Comparison of ENCODE assay signal across 21 cellular contexts in genomic region chr7:104366390-104366789, GRCh38. TPM values are rescaled to one million over a fixed set of nuclear protein-coding genes. Genes with fewer than 3 reads are reported as not detected.
DNase-seq lines count a peak whose midpoint lies in the region.
"Had no signal": no experiment of that assay in that cellular context is flagged by ENCODE, and none has a peak within 500 bp of the region (broad histone marks: within the 10 kb centered on the region; RNA-seq: fewer than 3 reads in every experiment).

No MANE protein-coding gene starts in this region.

- no peak overlapping the region for H3K4me3 Mint-ChIP-seq in activated naive CD4-positive, alpha-beta T cell treated with anti-CD3 and anti-CD28 coated beads, Interleukin-2, amount 10 ng/mL, durations not matched to agents 7 days and 5 days
- H3K4me3 Mint-ChIP-seq: HFFc6; T-cell; T-helper 2 cell treated with Interferon-gamma antibody and Interleukin-4, amounts not matched to agents 5 μg/mL and 100 μg/mL, for 36 hours had no signal

- no peak overlapping the region for H3K27ac Mint-ChIP-seq in activated naive CD4-positive, alpha-beta T cell treated with anti-CD3 and anti-CD28 coated beads, Interleukin-2, amount 10 ng/mL, durations not matched to agents 7 days and 5 days
- H3K27ac Mint-ChIP-seq: HFFc6; T-cell; T-helper 2 cell treated with Interferon-gamma antibody and Interleukin-4, amounts not matched to agents 5 μg/mL and 100 μg/mL, for 36 hours had no signal

- in situ Hi-C loops in G401 (cut with HindIII; ENCODE audit: low sequenced_read_pairs): no loop called here

- peaks cover 1% of the 10 kb centered on the region for H3K9me3 Mint-ChIP-seq in activated naive CD4-positive, alpha-beta T cell treated with anti-CD3 and anti-CD28 coated beads, Interleukin-2, amount 10 ng/mL, durations not matched to agents 7 days and 5 days
- H3K9me3 Mint-ChIP-seq: T-helper 2 cell treated with Interferon-gamma antibody and Interleukin-4, amounts not matched to agents 5 μg/mL and 100 μg/mL, for 36 hours had no signal

- no peaks in the 10 kb centered on the region for H3K36me3 Mint-ChIP-seq in activated naive CD4-positive, alpha-beta T cell treated with anti-CD3 and anti-CD28 coated beads, Interleukin-2, amount 10 ng/mL, durations not matched to agents 7 days and 5 days
- H3K36me3 Mint-ChIP-seq: T-cell had no signal

- CTCF ChIA-PET in activated naive CD4-positive, alpha-beta T cell treated with anti-CD3 and anti-CD28 coated beads, Interleukin-2, amount 10 ng/mL, durations not matched to agents 7 days and 5 days (lab: Charles Lee): no interaction called here

- peak; percentile 26 for DNase-seq in DMS 273 treated with DMSO at 0.1 percent for 48 hours (lab: John Stamatoyannopoulos, UW)
- DNase-seq in G401 (ENCODE audit: low spot score): peak; percentile 42
- peak; percentile 33 for DNase-seq in NCI-H1105 treated with DMSO at 0.1 percent for 48 hours (lab: John Stamatoyannopoulos, UW)
- peak; percentile 31 for DNase-seq in cerebellar cortex (ENCODE audit: low spot score)
- DNase-seq in stimulated activated CD4-positive, alpha-beta T cell treated with anti-CD3 and anti-CD28 coated beads, Interleukin-2, amount 100 ng/mL, for 48 hours: no peak
- DNase-seq in mucosa of gallbladder (ENCODE audit: low spot score): no peak
- DNase-seq in activated naive CD4-positive, alpha-beta T cell treated with anti-CD3 and anti-CD28 coated beads, Interleukin-2, amount 10 ng/mL, durations not matched to agents 7 days and 5 days: no peak
- DNase-seq: BE2C, GDM1, H7, HFFc6, KG1, NCI-H1417 treated with DMSO at 0.1 percent for 48 hours, NCI-H1930, NCI-H446 treated with DMSO at 0.1 percent for 48 hours, NCI-H526 treated with DMSO at 0.1 percent for 48 hours, SJCRH30, T-cell had no signal

- H3K4me1 Mint-ChIP-seq in activated naive CD4-positive, alpha-beta T cell treated with anti-CD3 and anti-CD28 coated beads, Interleukin-2, amount 10 ng/mL, durations not matched to agents 7 days and 5 days: no peaks in the 10 kb centered on the region
- H3K4me1 Mint-ChIP-seq: T-cell had no signal

- H3K27me3 Mint-ChIP-seq in activated naive CD4-positive, alpha-beta T cell treated with anti-CD3 and anti-CD28 coated beads, Interleukin-2, amount 10 ng/mL, durations not matched to agents 7 days and 5 days: peaks cover 3% of the 10 kb centered on the region

RNA-seq across cellular contexts. Expression of gene LHFPL3, which starts 38.0 kb away (rescaled TPM):
- total RNA-seq in G401 (2014; rRNA removed; shearing (Covaris generic)): not detected in 2 replicates
- not detected for total RNA-seq in mucosa of gallbladder
- total RNA-seq: A673, HFFc6, OCI-LY7, T-cell had no signal

Comparison
In these comparisons a context has a peak if more than half of its experiments do, and no peak if none do; other contexts are left out.
1. DNase-seq: peak in DMS 273 treated with DMSO at 0.1 percent for 48 hours (single experiment), G401 (single experiment), NCI-H1105 treated with DMSO at 0.1 percent for 48 hours (single experiment) and cerebellar cortex (single experiment); none in stimulated activated CD4-positive, alpha-beta T cell treated with anti-CD3 and anti-CD28 coated beads, Interleukin-2, amount 100 ng/mL, for 48 hours (0 of 2), mucosa of gallbladder (single experiment) and activated naive CD4-positive, alpha-beta T cell treated with anti-CD3 and anti-CD28 coated beads, Interleukin-2, amount 10 ng/mL, durations not matched to agents 7 days and 5 days (single experiment).